ENCODE assay signal across 8 cellular contexts in the genomic region with DNA sequence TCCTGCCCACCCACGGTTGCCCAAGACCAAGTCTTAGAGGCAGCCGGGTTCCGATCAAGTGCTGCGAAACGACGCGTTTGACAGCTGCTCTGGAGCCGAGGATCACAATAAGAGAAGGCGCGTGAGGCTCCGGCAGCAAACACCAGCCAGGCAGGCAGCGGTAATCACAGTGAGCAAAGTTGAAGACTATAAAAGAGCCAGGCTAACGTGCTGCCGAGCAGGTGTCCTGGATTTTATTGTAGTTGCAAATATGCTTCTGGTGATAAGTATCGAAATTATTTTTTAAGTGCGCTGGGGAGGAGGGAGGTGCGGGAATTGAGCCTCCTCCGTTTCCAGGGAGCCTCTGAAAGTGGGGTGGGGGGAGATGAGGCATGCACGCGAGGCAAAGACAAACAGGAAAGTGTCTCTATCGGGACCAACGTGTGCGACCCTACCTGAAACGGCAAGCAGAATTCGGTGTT. TPM values are rescaled to one million over a fixed set of nuclear protein-coding genes. Genes with fewer than 3 reads are reported as not detected.
DNase-seq lines count a peak whose midpoint lies in the region; TF ChIP-seq lines count a peak whose summit lies in the region.

No MANE protein-coding gene starts in this region.

- no peak overlapping the region for H3K23ac ChIP-seq in neuronal stem cell (ENCODE audit: low read depth, low read length, poor library complexity)

- H3K4me1 ChIP-seq in esophagus squamous epithelium (peaks cover 0 to 19% (median 3%) of the 10 kb centered on the region in 3 donors), neuronal stem cell (ENCODE audit: control insufficient read depth in 2 of 2, insufficient read depth in 1 of 2, low read depth in 1 of 2, low read length in 2 of 2) (peaks cover 0 to 3% of the 10 kb centered on the region in 2 donors)

- H4K8ac ChIP-seq in neuronal stem cell (ENCODE audit: low read depth, low read length) = no peak overlapping the region

- TF ChIP-seq POLR2A in esophagus squamous epithelium (IDR thresholded peaks at IDR 0.05) = no peak

- peak overlapping the region; percentile 94 for H3K4me2 ChIP-seq in neuronal stem cell (ENCODE audit: insufficient read depth, low read length, poor library complexity, severe bottlenecking)

- H3K27ac ChIP-seq in esophagus squamous epithelium (no peak overlapping the region), neuronal stem cell (replicated peaks; ENCODE audit: low read length) (no peak overlapping the region)

- H3K9me3 ChIP-seq in esophagus squamous epithelium = no peaks in the 10 kb centered on the region
- H3K9me3 ChIP-seq in neuronal stem cell (replicated peaks in 1 of 2; ENCODE audit: control insufficient read depth in 2 of 2, insufficient read depth in 1 of 2, low read depth in 1 of 2, low read length in 2 of 2) = no peaks in the 10 kb centered on the region

- intact Hi-C loops in esophagus squamous epithelium (cut with DNase I) = no loop called here

- H3K9ac ChIP-seq in neuronal stem cell (ENCODE audit: low read depth, low read length, poor library complexity) = no peak overlapping the region

- no peak overlapping the region for H3K4ac ChIP-seq in neuronal stem cell (ENCODE audit: low read length)

- H2AK5ac ChIP-seq in neuronal stem cell (ENCODE audit: low read depth, low read length) = no peak overlapping the region

- no peak overlapping the region for H2BK5ac ChIP-seq in neuronal stem cell (ENCODE audit: low read length)

- no peak overlapping the region for H2BK15ac ChIP-seq in neuronal stem cell (ENCODE audit: low read length)

- H2AFZ ChIP-seq in neuronal stem cell (ENCODE audit: low read length) = peak overlapping the region; percentile 73

- no peak overlapping the region for H2BK120ac ChIP-seq in neuronal stem cell (ENCODE audit: low read depth, low read length)

- H3K27me3 ChIP-seq in esophagus squamous epithelium (peaks cover 0 to 56% (median 0%) of the 10 kb centered on the region in 4 donors), neuronal stem cell (ENCODE audit: control insufficient read depth in 3 of 3, insufficient read depth in 3 of 3, low read depth in 1 of 3, low read length in 3 of 3) (peaks cover 4 to 48% (median 27%) of the 10 kb centered on the region in 3 experiments)

- H3K18ac ChIP-seq in neuronal stem cell (ENCODE audit: low read length) = no peak overlapping the region

- WGBS in esophagus squamous epithelium, 2 donors = 0 to 3% methylated on average over 13 to 17 of the region's 25 CpGs
- WGBS in neuronal stem cell (ENCODE audit: extremely low coverage in 2 of 2, insufficient read length in 2 of 2, insufficient replicate concordance in 1 of 2), 2 donors = no CpG with 5 or more reads among the region's 25 CpGs

- no peak for TF ChIP-seq CTCF in esophagus squamous epithelium (IDR thresholded peaks at IDR 0.05)
- TF ChIP-seq CTCF in GM20000 (IDR thresholded peaks at IDR 0.05; ENCODE audit: extremely low read depth, missing control alignments) = no peak

- H3K79me1 ChIP-seq in neuronal stem cell (ENCODE audit: low read depth, low read length) = no peaks in the 10 kb centered on the region

- H3K14ac ChIP-seq in neuronal stem cell (ENCODE audit: low read length) = no peak overlapping the region

- H3K36me3 ChIP-seq in esophagus squamous epithelium = no peaks in the 10 kb centered on the region
- H3K36me3 ChIP-seq in neuronal stem cell (replicated peaks in 1 of 2; ENCODE audit: control insufficient read depth in 2 of 2, insufficient read depth in 2 of 2, low read length in 2 of 2) = no peaks in the 10 kb centered on the region

- no peak overlapping the region for H4K91ac ChIP-seq in neuronal stem cell (ENCODE audit: low read depth, low read length, poor library complexity)

- H3K4me3 ChIP-seq in esophagus squamous epithelium (peak overlapping the region in 3 of 4 donors; percentile 29 to 56 (median 38)), neuronal stem cell (ENCODE audit: low read length in 2 of 2) (peak overlapping the region; percentile 38 to 92)

- DNase-seq in COLO668 (lab: John Stamatoyannopoulos, UW; ENCODE audit: unreplicated experiment) (peak; percentile 57), NCI-H82 treated with DMSO at 0.1 percent for 48 hours (lab: John Stamatoyannopoulos, UW; ENCODE audit: unreplicated experiment) (peak; percentile 18), esophagus squamous epithelium (lab: John Stamatoyannopoulos, UW) (no peak), neuronal stem cell (ENCODE audit: low spot score) (peak; percentile 47), NCI-H2107 treated with DMSO at 0.1 percent for 48 hours (lab: John Stamatoyannopoulos, UW; ENCODE audit: unreplicated experiment) (no peak), GM20000 (ENCODE audit: low spot score) (no peak), putamen (ENCODE audit: low spot score) (no peak)
- no peak for DNase-seq in activated CD4-positive, CD25-positive, alpha-beta regulatory T cell treated with anti-CD3 and anti-CD28 coated beads, Interleukin-2, amount 50 U/mL, for 72 hours

- H2BK12ac ChIP-seq in neuronal stem cell (ENCODE audit: low read length) = no peak overlapping the region

RNA-seq across cellular contexts. Expression of gene GABRA2, which starts 0.6 kb away (rescaled TPM):
- total RNA-seq in esophagus squamous epithelium = under 1 TPM in 2 of 4 donors, not detected in 2; 0.40 to 0.76 TPM
- 0.74 TPM for polyA plus RNA-seq in neuronal stem cell (2013, experiment 1 of 2)
- polyA plus RNA-seq in neuronal stem cell (2013, experiment 2 of 2) = 0.76 TPM

Comparison
In these comparisons a context has a peak if more than half of its experiments do, and no peak if none do; other contexts are left out.
1. DNase-seq: peak in COLO668 (single experiment), NCI-H82 treated with DMSO at 0.1 percent for 48 hours (single experiment) and neuronal stem cell (single experiment); none in esophagus squamous epithelium (single experiment), NCI-H2107 treated with DMSO at 0.1 percent for 48 hours (single experiment), GM20000 (single experiment), activated CD4-positive, CD25-positive, alpha-beta regulatory T cell treated with anti-CD3 and anti-CD28 coated beads, Interleukin-2, amount 50 U/mL, for 72 hours (single experiment) and putamen (single experiment).